In genomic region chr14:51369814-51370213, GRCh38 we compare ENCODE assay signal across 9 cellular contexts.
DNase-seq lines count a peak whose midpoint lies in the region; ATAC-seq and TF ChIP-seq lines count a peak whose summit lies in the region.
"Had no signal": no experiment of that assay in that cellular context is flagged by ENCODE, and none has a peak within 500 bp of the region (broad histone marks: within the 10 kb centered on the region; RNA-seq: fewer than 3 reads in every experiment).

No MANE protein-coding gene starts in this region.

- H3K27me3 Mint-ChIP-seq in neural crest cell (ENCODE audit: low read depth) (no peaks in the 10 kb centered on the region), Caco-2 (ENCODE audit: insufficient read depth, unreplicated experiment) (no peaks in the 10 kb centered on the region)

- TF ChIP-seq CTCF in astrocyte of the spinal cord (IDR thresholded peaks at IDR 0.05; ENCODE audit: low read depth, low read length), result peak; percentile 16
- peak; percentile 52 for TF ChIP-seq CTCF in neural crest cell (conservative IDR thresholded peaks at IDR 0.05)
- no peak for TF ChIP-seq CTCF in Caco-2 (IDR thresholded peaks at IDR 0.05; ENCODE audit: insufficient read depth in 1 of 2, low read depth in 1 of 2, low read length in 1 of 2, severe bottlenecking in 1 of 2, unreplicated experiment in 1 of 2)

- H3K27me3 ChIP-seq in Caco-2 (replicated peaks; ENCODE audit: control insufficient read depth, insufficient read depth, low read length), result no peaks in the 10 kb centered on the region

- H3K9me3 ChIP-seq in Caco-2, result 0 out of 2 replicates have a peak, but pooled peaks cover 6% of the 10 kb centered on the region

- H3K36me3 ChIP-seq in Caco-2 (ENCODE audit: control insufficient read depth, insufficient read depth, low read length), result no peaks in the 10 kb centered on the region

- peaks cover 25% of the 10 kb centered on the region for H3K4me1 ChIP-seq in Caco-2

- in situ Hi-C loops in astrocyte of the spinal cord (cut with HindIII; ENCODE audit: low sequenced_read_pairs), result no loop called here

- peaks cover 3% of the 10 kb centered on the region for H3K4me1 Mint-ChIP-seq in neural crest cell
- no peaks in the 10 kb centered on the region for H3K4me1 Mint-ChIP-seq in Caco-2 (ENCODE audit: low read depth, unreplicated experiment)

- CTCF ChIA-PET in Caco-2 (lab: Charles Lee), result no interaction called here

- BruUV-seq in Caco-2 (replicated peaks; lab: Mats Ljungman, UMichigan), result no TSS peak

- H3K4me3 ChIP-seq in astrocyte of the spinal cord (ENCODE audit: low read depth, low read length), result no peak overlapping the region
- H3K4me3 ChIP-seq in Caco-2 (ENCODE audit: low read depth, low read length), result no peak overlapping the region

- H3K4me3 Mint-ChIP-seq in neural crest cell (no peak overlapping the region), Caco-2 (ENCODE audit: unreplicated experiment) (no peak overlapping the region)

- POLR2A ChIA-PET in Caco-2 (lab: Charles Lee), result no interaction called here

- peaks cover 2% of the 10 kb centered on the region for H3K36me3 Mint-ChIP-seq in neural crest cell (ENCODE audit: low read depth)
- H3K36me3 Mint-ChIP-seq in Caco-2 (ENCODE audit: insufficient read depth, unreplicated experiment), result no peaks in the 10 kb centered on the region

- H3K27ac Mint-ChIP-seq in neural crest cell (ENCODE audit: unreplicated experiment) (no peak overlapping the region), Caco-2 (ENCODE audit: unreplicated experiment) (no peak overlapping the region)

- intact Hi-C loops in Caco-2 (cut with micrococcal nuclease; ENCODE audit: unreplicated experiment), result no loop called here

- no peak for ATAC-seq in HG02623 (IDR thresholded peaks at IDR 0.05; ENCODE audit: unreplicated experiment)

- H3K9me3 Mint-ChIP-seq in neural crest cell (peaks cover 8% of the 10 kb centered on the region), Caco-2 (ENCODE audit: unreplicated experiment) (no peaks in the 10 kb centered on the region)

- DNase-seq in Daoy (ENCODE audit: low read depth) (peak; percentile 16), HuH-7.5 (ENCODE audit: low spot score) (peak; percentile 10), astrocyte of the spinal cord (ENCODE audit: low read depth, low spot score) (no peak), neural crest cell (ENCODE audit: low read depth, low spot score) (no peak), NCI-H2171 treated with DMSO at 0.1 percent for 48 hours (lab: John Stamatoyannopoulos, UW) (no peak), amniotic stem cell (lab: John Stamatoyannopoulos, UW) (no peak), Caco-2 (no peak)
- DNase-seq: aorta had no signal

Comparison
In these comparisons a context has a peak if more than half of its experiments do, and no peak if none do; other contexts are left out.
1. DNase-seq: peak in Daoy (single experiment) and HuH-7.5 (single experiment); none in astrocyte of the spinal cord (single experiment), neural crest cell (single experiment), NCI-H2171 treated with DMSO at 0.1 percent for 48 hours (single experiment), amniotic stem cell (single experiment) and Caco-2 (0 of 2).
2. CTCF ChIP-seq: peak in astrocyte of the spinal cord (single experiment) and neural crest cell (single experiment); none in Caco-2 (0 of 2).